Comparison of ENCODE assay signal across 22 cellular contexts in the genomic region with DNA sequence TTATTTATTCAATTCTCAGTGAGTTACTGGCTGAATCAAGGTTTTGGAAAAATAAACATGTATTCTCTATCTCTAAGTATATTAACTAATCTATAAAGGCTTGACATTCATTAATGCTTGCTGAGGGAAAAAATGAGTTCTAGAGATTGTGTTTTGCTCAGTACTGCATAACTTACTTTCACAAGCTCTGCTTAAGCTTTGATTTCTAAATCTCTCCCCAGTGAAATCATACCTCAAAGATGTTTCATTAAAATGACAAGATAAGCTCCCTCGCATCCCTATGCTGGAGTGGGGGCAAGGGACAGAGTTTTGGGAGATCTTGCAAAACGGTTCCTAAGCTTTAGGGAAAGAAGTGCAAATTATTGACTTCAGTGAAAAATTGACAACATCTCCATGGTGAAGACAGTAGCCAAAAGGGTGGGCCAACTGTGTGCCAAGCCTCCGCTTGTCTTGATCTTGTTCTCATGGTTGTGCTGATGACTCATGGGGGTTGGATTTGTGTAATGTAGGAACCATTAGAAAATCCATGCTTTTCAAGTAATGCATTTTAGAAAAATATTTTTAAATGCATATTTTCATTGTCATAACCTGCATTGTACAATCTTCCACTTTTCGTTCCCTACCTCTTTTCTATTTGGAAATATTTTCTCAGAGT.
"Had no signal": no experiment of that assay in that cellular context is flagged by ENCODE, and none has a peak within 500 bp of the region (broad histone marks: within the 10 kb centered on the region; RNA-seq: fewer than 3 reads in every experiment).

No MANE protein-coding gene starts in this region.

- H3K27ac ChIP-seq: coronary artery, epithelial cell of prostate, neutrophil, pancreas, psoas muscle, right atrium auricular region, transverse colon, WERI-Rb-1 had no signal

- DNase-seq: activated CD4-positive, alpha-beta T cell treated with anti-CD3 and anti-CD28 coated beads, Interleukin-2, amount 10 ng/mL, durations not matched to agents 7 days and 5 days; activated CD4-positive, CD25-positive, alpha-beta regulatory T cell treated with anti-CD3 and anti-CD28 coated beads, Interleukin-2, amount 50 U/mL, for 72 hours; activated CD8-positive, alpha-beta T cell treated with anti-CD3 and anti-CD28 coated beads, Interleukin-2, amount 10 ng/mL, durations not matched to agents 7 days and 5 days; activated gamma-delta T cell; activated naive CD4-positive, alpha-beta T cell treated with anti-CD3 and anti-CD28 coated beads, Interleukin-2, amount 50 U/mL, for 16 hours; activated naive CD8-positive, alpha-beta T cell treated with anti-CD3 and anti-CD28 coated beads, Interleukin-2, amount 50 U/mL, for 24 hours; anterior cingulate cortex; endodermal cell; foreskin melanocyte; hypothalamus; left colon; mesenchymal stem cell; pancreas; psoas muscle; stimulated activated CD4-positive, alpha-beta T cell treated with anti-CD3 and anti-CD28 coated beads, Interleukin-2, amount 100 ng/mL, for 24 hours; T-cell; transverse colon; WERI-Rb-1 had no signal

- H3K27me3 ChIP-seq: neutrophil, right atrium auricular region, transverse colon had no signal

- H3K36me3 ChIP-seq: neutrophil, pancreas, right atrium auricular region, transverse colon, WERI-Rb-1 had no signal

- H3K4me1 ChIP-seq: pancreas, psoas muscle, right atrium auricular region had no signal

- H3K4me3 ChIP-seq: coronary artery, pancreas, psoas muscle, right atrium auricular region, transverse colon had no signal

- H3K9me3 ChIP-seq: neutrophil, pancreas, psoas muscle, transverse colon had no signal
